Comparison of ENCODE assay signal across 9 cellular contexts in genomic region chr9:13292158-13292557, GRCh38. TPM values are rescaled to one million over a fixed set of nuclear protein-coding genes. Genes with fewer than 3 reads are reported as not detected.
"Had no signal": no experiment of that assay in that cellular context is flagged by ENCODE, and none has a peak within 500 bp of the region (broad histone marks: within the 10 kb centered on the region; RNA-seq: fewer than 3 reads in every experiment).

No MANE protein-coding gene starts in this region.

- H3K4me1 ChIP-seq: HAP-1 had no signal

- H3K27ac ChIP-seq: GM23248, HL-60 had no signal

- H3K9ac ChIP-seq: GM23248 had no signal

- ATAC-seq: HCT116 had no signal

- H2AFZ ChIP-seq: GM23248 had no signal

- H3K4me3 ChIP-seq: GM23248, HAP-1 had no signal

- DNase-seq: GOT3, H7, HFFc6, KG1 had no signal

- H3K36me3 ChIP-seq: HAP-1 had no signal

RNA-seq across cellular contexts. Expression of gene MPDZ, which starts 12.7 kb away (rescaled TPM):
- polyA plus RNA-seq: IgD-negative memory B cell had no signal
